1 cellular context compared by ENCODE assay signal in the genomic region with DNA sequence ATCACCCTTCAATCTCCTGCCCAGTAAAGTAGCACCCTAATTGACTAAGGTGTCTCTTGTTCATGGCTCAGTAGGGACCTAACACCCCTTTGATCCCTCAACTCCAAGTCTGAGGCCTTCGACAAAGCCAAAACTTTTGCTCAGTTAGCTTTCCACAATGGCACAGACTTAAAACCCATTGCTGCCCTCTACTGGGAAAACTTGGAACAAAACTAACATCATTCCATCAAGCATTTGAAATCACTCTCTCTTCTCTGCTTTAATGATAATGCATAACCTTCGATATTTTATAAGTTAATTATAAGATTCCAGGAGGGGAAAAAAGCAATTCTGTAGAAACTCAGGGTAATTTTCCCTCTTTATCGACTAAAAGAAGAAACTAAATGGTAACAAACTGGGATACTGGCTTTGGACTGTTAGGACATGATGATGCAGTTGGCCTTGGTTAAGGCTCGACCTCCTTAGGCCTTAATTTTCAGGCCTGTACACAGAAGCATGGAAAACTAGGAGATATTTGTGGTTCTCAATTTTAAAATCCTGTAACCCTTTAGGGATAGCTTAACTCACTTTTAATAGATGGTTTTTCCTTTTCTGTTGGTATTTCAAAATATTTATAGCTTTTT.
TF ChIP-seq lines count a peak whose summit lies in the region.

No MANE protein-coding gene starts in this region.

TF ChIP-seq in HepG2, 621 proteins besides CTCF, POLR2A, EP300 and RAD21 (continued from another document):
- no peak for TF ChIP-seq ARID4A (CRISPR knock-in tag; IDR thresholded peaks at IDR 0.05; ENCODE audit: borderline replicate concordance)
- no peak for TF ChIP-seq ZNF850 (CRISPR knock-in tag; conservative IDR thresholded peaks at IDR 0.05)
- TF ChIP-seq HOXD1 (CRISPR knock-in tag; IDR thresholded peaks at IDR 0.05), result no peak
- 0 out of 2 replicates have a peak, but pooled peaks have one; percentile 30 for TF ChIP-seq ZNF790 (CRISPR knock-in tag; IDR thresholded peaks at IDR 0.05; ENCODE audit: borderline replicate concordance)
- TF ChIP-seq MAFF (IDR thresholded peaks at IDR 0.05; ENCODE audit: low read depth, low read length), result peak; percentile 58; the same call in 1 of the 2 replicates
- TF ChIP-seq, protein P1, sequence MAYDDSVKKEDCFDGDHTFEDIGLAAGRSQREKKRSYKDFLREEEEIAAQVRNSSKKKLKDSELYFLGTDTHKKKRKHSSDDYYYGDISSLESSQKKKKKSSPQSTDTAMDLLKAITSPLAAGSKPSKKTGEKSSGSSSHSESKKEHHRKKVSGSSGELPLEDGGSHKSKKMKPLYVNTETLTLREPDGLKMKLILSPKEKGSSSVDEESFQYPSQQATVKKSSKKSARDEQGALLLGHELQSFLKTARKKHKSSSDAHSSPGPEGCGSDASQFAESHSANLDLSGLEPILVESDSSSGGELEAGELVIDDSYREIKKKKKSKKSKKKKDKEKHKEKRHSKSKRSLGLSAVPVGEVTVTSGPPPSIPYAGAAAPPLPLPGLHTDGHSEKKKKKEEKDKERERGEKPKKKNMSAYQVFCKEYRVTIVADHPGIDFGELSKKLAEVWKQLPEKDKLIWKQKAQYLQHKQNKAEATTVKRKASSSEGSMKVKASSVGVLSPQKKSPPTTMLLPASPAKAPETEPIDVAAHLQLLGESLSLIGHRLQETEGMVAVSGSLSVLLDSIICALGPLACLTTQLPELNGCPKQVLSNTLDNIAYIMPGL (CRISPR knock-in tag; IDR thresholded peaks at IDR 0.05; ENCODE audit: borderline replicate concordance in 1 of 2, low read depth in 1 of 2), result 0 out of 4 replicates have a peak, but pooled peaks of 1 of the 2 experiments have one; percentile 24
- TF ChIP-seq STAG1 (CRISPR knock-in tag; IDR thresholded peaks at IDR 0.05), result peak; percentile 80
